Comparison of ENCODE assay signal across 1 cellular context in the genomic region with DNA sequence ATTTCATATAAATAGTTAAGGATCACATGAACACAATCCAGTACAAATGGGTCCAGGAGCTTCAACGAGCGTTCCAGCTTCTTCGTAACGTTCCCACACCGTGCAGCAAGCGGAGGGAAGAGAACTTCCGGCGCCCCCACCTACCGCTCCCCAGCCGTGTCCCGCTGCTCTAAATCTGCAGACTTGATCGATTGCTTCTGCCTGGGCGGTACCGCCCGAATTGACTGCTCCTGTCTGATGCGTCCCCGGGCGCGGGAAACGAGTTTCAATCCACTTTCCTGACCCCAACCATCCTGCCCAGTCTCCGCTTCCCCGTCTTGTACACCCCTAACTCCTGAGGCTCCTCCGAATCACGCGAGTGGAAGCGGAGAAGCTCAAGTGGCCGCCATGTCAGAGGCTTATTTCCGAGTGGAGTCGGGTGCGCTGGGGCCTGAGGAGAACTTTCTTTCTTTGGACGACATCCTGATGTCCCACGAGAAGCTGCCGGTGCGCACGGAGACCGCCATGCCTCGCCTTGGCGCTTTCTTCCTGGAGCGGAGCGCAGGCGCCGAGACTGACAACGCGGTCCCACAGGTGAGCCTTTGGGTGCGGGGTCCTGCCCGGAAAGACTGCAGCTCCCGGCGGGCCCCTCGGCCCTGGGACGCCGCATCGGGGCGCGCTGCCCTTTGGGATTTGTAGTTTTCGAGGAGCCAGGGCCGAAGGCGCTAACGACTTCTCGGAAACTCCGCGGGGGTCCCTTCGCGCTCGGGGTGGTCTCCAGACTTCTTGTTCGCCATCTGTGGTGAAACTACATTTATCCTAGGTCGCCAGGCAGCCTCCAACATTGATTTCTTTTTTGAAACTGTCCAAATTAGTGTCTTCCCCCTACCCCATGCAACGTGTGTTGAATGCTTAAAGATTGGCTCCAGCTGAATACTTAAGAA.
TF ChIP-seq lines count a peak whose summit lies in the region.

Gene GINS3 (plus strand): TSS at position 257 of the 923 bp plus-strand sequence. CDS start 131 bp downstream, at position 388.

TF ChIP-seq in SK-N-SH, 30 proteins besides CTCF, POLR2A, EP300 and RAD21 (continued from another document):
- TF ChIP-seq REST (IDR thresholded peaks at IDR 0.05; ENCODE audit: low read depth, low read length) (no peak), NRF1 (IDR thresholded peaks at IDR 0.05; ENCODE audit: low read depth, low read length) (no peak), YY1 (IDR thresholded peaks at IDR 0.05; ENCODE audit: low read depth) (peak; percentile 76), TCF12 (IDR thresholded peaks at IDR 0.05) (peak; percentile 41; the same call in 1 of the 2 replicates), TAF1 (IDR thresholded peaks at IDR 0.05; ENCODE audit: borderline replicate concordance, low read depth, low read length) (peak; percentile 74), SIN3A (IDR thresholded peaks at IDR 0.05; ENCODE audit: borderline replicate concordance, low read depth, low read length) (peak; percentile 57; the same call in 1 of the 2 replicates)
- TF ChIP-seq, protein P1, sequence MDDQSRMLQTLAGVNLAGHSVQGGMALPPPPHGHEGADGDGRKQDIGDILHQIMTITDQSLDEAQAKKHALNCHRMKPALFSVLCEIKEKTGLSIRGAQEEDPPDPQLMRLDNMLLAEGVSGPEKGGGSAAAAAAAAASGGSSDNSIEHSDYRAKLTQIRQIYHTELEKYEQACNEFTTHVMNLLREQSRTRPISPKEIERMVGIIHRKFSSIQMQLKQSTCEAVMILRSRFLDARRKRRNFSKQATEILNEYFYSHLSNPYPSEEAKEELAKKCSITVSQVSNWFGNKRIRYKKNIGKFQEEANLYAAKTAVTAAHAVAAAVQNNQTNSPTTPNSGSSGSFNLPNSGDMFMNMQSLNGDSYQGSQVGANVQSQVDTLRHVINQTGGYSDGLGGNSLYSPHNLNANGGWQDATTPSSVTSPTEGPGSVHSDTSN (IDR thresholded peaks at IDR 0.05), result 0 out of 2 replicates have a peak, but pooled peaks have one; percentile 28
TF ChIP-seq in SK-N-SH: peak in this region for 12.
